ENCODE assay signal across 13 cellular contexts in genomic region chr12:108360487-108360886, GRCh38.
DNase-seq lines count a peak whose midpoint lies in the region; ATAC-seq, FAIRE-seq and TF ChIP-seq lines count a peak whose summit lies in the region.
"Had no signal": no experiment of that assay in that cellular context is flagged by ENCODE, and none has a peak within 500 bp of the region (broad histone marks: within the 10 kb centered on the region; RNA-seq: fewer than 3 reads in every experiment).

No MANE protein-coding gene starts in this region.

- no peak for TF ChIP-seq CTCF in choroid plexus epithelial cell (conservative IDR thresholded peaks at IDR 0.05; ENCODE audit: low read depth, low read length)

- no peak overlapping the region for H3K4me3 Mint-ChIP-seq in stimulated activated naive CD8-positive, alpha-beta T cell treated with anti-CD3 and anti-CD28 coated beads, Interleukin-15, amount 100 ng/mL, for 72 hours
- H3K4me3 Mint-ChIP-seq: activated CD8-positive, alpha-beta memory T cell treated with anti-CD3 and anti-CD28 coated beads, Interleukin-2, amount 10 ng/mL, durations not matched to agents 7 days and 5 days; IgD-negative memory B cell had no signal

- H3K4me1 Mint-ChIP-seq in stimulated activated naive CD8-positive, alpha-beta T cell treated with anti-CD3 and anti-CD28 coated beads, Interleukin-15, amount 100 ng/mL, for 72 hours, result peaks cover 6% of the 10 kb centered on the region
- H3K4me1 Mint-ChIP-seq: activated CD8-positive, alpha-beta memory T cell treated with anti-CD3 and anti-CD28 coated beads, Interleukin-2, amount 10 ng/mL, durations not matched to agents 7 days and 5 days had no signal

- no peak for DNase-seq in stimulated activated naive CD8-positive, alpha-beta T cell treated with anti-CD3 and anti-CD28 coated beads, Interleukin-15, Interleukin-2, amounts not matched to agents 100 U/mL and 50 U/mL, for 24 hours
- DNase-seq in stimulated activated naive CD8-positive, alpha-beta T cell treated with anti-CD3 and anti-CD28 coated beads, Interleukin-15, amount 100 ng/mL, for 72 hours, result no peak
- DNase-seq in choroid plexus epithelial cell (ENCODE audit: low read depth) (peak; percentile 71), urothelium cell line (ENCODE audit: low spot score) (no peak), SKM-1 (lab: John Stamatoyannopoulos, UW; ENCODE audit: unreplicated experiment) (no peak), LoVo (ENCODE audit: low spot score) (no peak)
- no peak for DNase-seq in stimulated activated CD4-positive, alpha-beta T cell treated with anti-CD3 and anti-CD28 coated beads, Interleukin-2, amount 100 ng/mL, for 48 hours
- DNase-seq: activated CD8-positive, alpha-beta memory T cell treated with anti-CD3 and anti-CD28 coated beads, Interleukin-2, amount 10 ng/mL, durations not matched to agents 7 days and 5 days; head of caudate nucleus; small intestine; T-helper 1 cell had no signal

- no peak overlapping the region for H3K4me3 ChIP-seq in choroid plexus epithelial cell (ENCODE audit: low read depth, low read length)

- no peak overlapping the region for H3K27ac Mint-ChIP-seq in stimulated activated naive CD8-positive, alpha-beta T cell treated with anti-CD3 and anti-CD28 coated beads, Interleukin-15, amount 100 ng/mL, for 72 hours
- H3K27ac Mint-ChIP-seq: activated CD8-positive, alpha-beta memory T cell treated with anti-CD3 and anti-CD28 coated beads, Interleukin-2, amount 10 ng/mL, durations not matched to agents 7 days and 5 days; IgD-negative memory B cell had no signal

- H3K27me3 Mint-ChIP-seq in stimulated activated naive CD8-positive, alpha-beta T cell treated with anti-CD3 and anti-CD28 coated beads, Interleukin-15, amount 100 ng/mL, for 72 hours, result peaks cover 12% of the 10 kb centered on the region
- H3K27me3 Mint-ChIP-seq: activated CD8-positive, alpha-beta memory T cell treated with anti-CD3 and anti-CD28 coated beads, Interleukin-2, amount 10 ng/mL, durations not matched to agents 7 days and 5 days had no signal

- FAIRE-seq in urothelium cell line (lab: Jason Lieb, UNC), result no peak
- FAIRE-seq: small intestine had no signal

- peaks cover 9 to 10% of the 10 kb centered on the region in 2 donors for H3K9me3 Mint-ChIP-seq in stimulated activated naive CD8-positive, alpha-beta T cell treated with anti-CD3 and anti-CD28 coated beads, Interleukin-15, amount 100 ng/mL, for 72 hours
- H3K9me3 Mint-ChIP-seq: IgD-negative memory B cell had no signal

- peak; percentile 11 for ATAC-seq in stimulated activated naive CD8-positive, alpha-beta T cell treated with anti-CD3 and anti-CD28 coated beads, Interleukin-15, Interleukin-2, amounts not matched to agents 100 U/mL and 50 U/mL, for 24 hours
- no peak for ATAC-seq in stimulated activated naive CD8-positive, alpha-beta T cell treated with anti-CD3 and anti-CD28 coated beads, Interleukin-15, amount 100 ng/mL, for 72 hours
- ATAC-seq in HG03354 (IDR thresholded peaks at IDR 0.05; ENCODE audit: poor library complexity, severe bottlenecking, unreplicated experiment), result peak; percentile 78
- ATAC-seq: activated CD8-positive, alpha-beta memory T cell treated with anti-CD3 and anti-CD28 coated beads, Interleukin-2, amount 10 ng/mL, durations not matched to agents 7 days and 5 days had no signal
